Comparison of ENCODE assay signal across 8 cellular contexts in genomic region chr19:480016-480855, GRCh38. TPM values are rescaled to one million over a fixed set of nuclear protein-coding genes. Genes with fewer than 3 reads are reported as not detected.
A peak's percentile ranks its signal among the peaks of the same experiment; 100 is the strongest.
DNase-seq lines count a peak whose midpoint lies in the region; ATAC-seq and TF ChIP-seq lines count a peak whose summit lies in the region.

No MANE protein-coding gene starts in this region.

- H3K27me3 Mint-ChIP-seq in activated CD4-positive, alpha-beta T cell treated with anti-CD3 and anti-CD28 coated beads, Interleukin-2, amount 10 ng/mL, durations not matched to agents 7 days and 5 days, result no peaks in the 10 kb centered on the region
- H3K27me3 Mint-ChIP-seq in endodermal cell (ENCODE audit: insufficient read depth), result peaks cover 14% of the 10 kb centered on the region
- peaks cover 24% of the 10 kb centered on the region for H3K27me3 Mint-ChIP-seq in mesothelial cell of epicardium (ENCODE audit: low read depth)

- H3K9me3 Mint-ChIP-seq in activated CD4-positive, alpha-beta T cell treated with anti-CD3 and anti-CD28 coated beads, Interleukin-2, amount 10 ng/mL, durations not matched to agents 7 days and 5 days, result peaks cover 13% of the 10 kb centered on the region
- H3K9me3 Mint-ChIP-seq in endodermal cell (peaks cover 18% of the 10 kb centered on the region), mesothelial cell of epicardium (peaks cover 10% of the 10 kb centered on the region)

- H3K36me3 ChIP-seq in BJ (ENCODE audit: control insufficient read depth, insufficient read depth, low read length) (no peaks in the 10 kb centered on the region), KMS-11 (ENCODE audit: insufficient read depth) (no peaks in the 10 kb centered on the region), endodermal cell (ENCODE audit: control insufficient read depth, insufficient read depth, low read length) (no peaks in the 10 kb centered on the region)

- peaks cover 15% of the 10 kb centered on the region for H3K9me3 ChIP-seq in endodermal cell (ENCODE audit: control insufficient read depth, low read length)

- no peak overlapping the region for H3K27ac ChIP-seq in KMS-11
- no peak overlapping the region for H3K27ac ChIP-seq in endodermal cell (ENCODE audit: low read depth, low read length)

- H3K27ac Mint-ChIP-seq in activated CD4-positive, alpha-beta T cell treated with anti-CD3 and anti-CD28 coated beads, Interleukin-2, amount 10 ng/mL, durations not matched to agents 7 days and 5 days, result peak overlapping the region; percentile 66
- H3K27ac Mint-ChIP-seq in endodermal cell (peak overlapping the region; percentile 63), mesothelial cell of epicardium (peak overlapping the region; percentile 4)

- H3K4me2 ChIP-seq in KMS-11, result no peak overlapping the region

- peaks cover 10% of the 10 kb centered on the region for H3K4me1 Mint-ChIP-seq in activated CD4-positive, alpha-beta T cell treated with anti-CD3 and anti-CD28 coated beads, Interleukin-2, amount 10 ng/mL, durations not matched to agents 7 days and 5 days
- H3K4me1 Mint-ChIP-seq in endodermal cell, result no peaks in the 10 kb centered on the region
- peaks cover 5% of the 10 kb centered on the region for H3K4me1 Mint-ChIP-seq in mesothelial cell of epicardium

- H3K4me1 ChIP-seq in KMS-11 (ENCODE audit: low read depth, poor library complexity, severe bottlenecking) (no peaks in the 10 kb centered on the region), endodermal cell (ENCODE audit: control insufficient read depth, insufficient read depth, low read length) (no peaks in the 10 kb centered on the region)

- CTCF ChIA-PET in BJ (lab: Yijun Ruan, JAX), result interaction anchor here (0.8 to 1.1 kb wide), 2 partner anchors 17 to 184 kb away, joined by 3 to 4 read pairs; no protein-coding TSS in a partner anchor
- CTCF ChIA-PET in activated CD4-positive, alpha-beta T cell treated with anti-CD3 and anti-CD28 coated beads, Interleukin-2, amount 10 ng/mL, durations not matched to agents 7 days and 5 days (lab: Charles Lee), result interaction anchor here (0.5 to 0.6 kb wide), 2 partner anchors 132 to 1849 kb away, joined by 3 to 4 read pairs; no protein-coding TSS in a partner anchor

- TF ChIP-seq CTCF in BJ (IDR thresholded peaks at IDR 0.05; ENCODE audit: insufficient read depth, low read depth, low read length), result peak; percentile 51
- peak; percentile 46; the same call in 1 of the 2 replicates for TF ChIP-seq CTCF in KMS-11 (conservative IDR thresholded peaks at IDR 0.05; ENCODE audit: low read depth, low read length)
- TF ChIP-seq CTCF in endodermal cell (conservative IDR thresholded peaks at IDR 0.05), result peak; percentile 84
- TF ChIP-seq CTCF in mesothelial cell of epicardium (IDR thresholded peaks at IDR 0.05; ENCODE audit: unreplicated experiment), result no peak

- H3K27me3 ChIP-seq in BJ (ENCODE audit: control insufficient read depth, insufficient read depth, low read length) (no peaks in the 10 kb centered on the region; the same call in 1 of the 2 replicates), KMS-11 (ENCODE audit: insufficient read depth, low read depth) (peaks cover 39% of the 10 kb centered on the region), endodermal cell (ENCODE audit: control insufficient read depth, insufficient read depth, low read length, poor library complexity, severe bottlenecking) (no peaks in the 10 kb centered on the region)

- POLR2A ChIA-PET in BJ (lab: Charles Lee), result no interaction called here
- POLR2A ChIA-PET in activated CD4-positive, alpha-beta T cell treated with anti-CD3 and anti-CD28 coated beads, Interleukin-2, amount 10 ng/mL, durations not matched to agents 7 days and 5 days (lab: Charles Lee), result no interaction called here

- ATAC-seq in HG02885 (IDR thresholded peaks at IDR 0.05; ENCODE audit: poor library complexity, unreplicated experiment), result no peak

- H4K20me1 ChIP-seq in KMS-11 (ENCODE audit: insufficient read depth), result no peaks in the 10 kb centered on the region

- no peak overlapping the region for H2AFZ ChIP-seq in KMS-11 (ENCODE audit: low read depth)

- H3K36me3 Mint-ChIP-seq in activated CD4-positive, alpha-beta T cell treated with anti-CD3 and anti-CD28 coated beads, Interleukin-2, amount 10 ng/mL, durations not matched to agents 7 days and 5 days (ENCODE audit: low read depth), result peaks cover 13% of the 10 kb centered on the region
- no peaks in the 10 kb centered on the region for H3K36me3 Mint-ChIP-seq in endodermal cell (ENCODE audit: low read depth)
- no peaks in the 10 kb centered on the region for H3K36me3 Mint-ChIP-seq in mesothelial cell of epicardium

- H3K4me3 ChIP-seq in BJ (ENCODE audit: low read depth, low read length) (no peak overlapping the region), KMS-11 (IDR thresholded peaks at IDR 0.05; ENCODE audit: insufficient read depth, low read depth, low read length) (no peak overlapping the region), endodermal cell (ENCODE audit: low read length) (no peak overlapping the region)

- WGBS in endodermal cell (ENCODE audit: insufficient coverage in 1 of 2, insufficient read length in 1 of 2), 2 experiments, result 41 to 52% methylated on average over 28 to 36 of the region's 36 CpGs

- DNase-seq in BJ (ENCODE audit: low read depth) (no peak), endodermal cell (peak; percentile 92), mesothelial cell of epicardium (ENCODE audit: low spot score in 2 of 2, unreplicated experiment in 2 of 2) (peak in 1 of 2 experiments; percentile 68), superior temporal gyrus (ENCODE audit: extremely low spot score) (peak; percentile 80), epidermal melanocyte (ENCODE audit: insufficient read length, low spot score) (no peak)
- peak; percentile 23 for DNase-seq in activated CD4-positive, alpha-beta T cell treated with anti-CD3 and anti-CD28 coated beads, Interleukin-2, amount 10 ng/mL, durations not matched to agents 7 days and 5 days

- no peaks in the 10 kb centered on the region for H3K79me2 ChIP-seq in KMS-11 (ENCODE audit: insufficient read depth, low read depth)

- H3K9ac ChIP-seq in KMS-11 (no peak overlapping the region), endodermal cell (ENCODE audit: extremely low read depth, low read length, poor library complexity, severe bottlenecking) (no peak overlapping the region)

- H3K4me3 Mint-ChIP-seq in activated CD4-positive, alpha-beta T cell treated with anti-CD3 and anti-CD28 coated beads, Interleukin-2, amount 10 ng/mL, durations not matched to agents 7 days and 5 days, result peak overlapping the region; percentile 38
- H3K4me3 Mint-ChIP-seq in endodermal cell (no peak overlapping the region), mesothelial cell of epicardium (peak overlapping the region; percentile 45)

RNA-seq across cellular contexts. Expression of gene MADCAM1, which starts 16.1 kb away (rescaled TPM):
- 0.10 TPM in 1 of 2 replicates, not detected in the other for polyA plus RNA-seq in BJ (2011; rRNA removed)
- not detected in 2 replicates for polyA minus RNA-seq in BJ (2011; rRNA and poly(A)+ RNA removed)
- total RNA-seq in activated CD4-positive, alpha-beta T cell treated with anti-CD3 and anti-CD28 coated beads, Interleukin-2, amount 10 ng/mL, durations not matched to agents 7 days and 5 days, result under 1 TPM in 1 of 2 experiments, not detected in 1; 0.15 TPM
- total RNA-seq in endodermal cell, result 1 to 10 TPM in 1 of 2 donors, under 1 TPM in 1; 0.46 to 1.5 TPM
- polyA plus RNA-seq in endodermal cell (2013, experiment 1 of 2), result 0.85 TPM
- 0.54 TPM for polyA plus RNA-seq in endodermal cell (2013, experiment 2 of 2)
- total RNA-seq in mesothelial cell of epicardium, result 0.75 to 1.1 TPM (median 0.98 TPM) in 3 replicates

RNA-seq across cellular contexts. Expression of gene SHC2, which starts 19.4 kb away (rescaled TPM):
- polyA plus RNA-seq in BJ (2011; rRNA removed), result 1.3 and 3.4 TPM in 2 replicates
- 1.0 and 2.2 TPM in 2 replicates for polyA minus RNA-seq in BJ (2011; rRNA and poly(A)+ RNA removed)
- total RNA-seq in activated CD4-positive, alpha-beta T cell treated with anti-CD3 and anti-CD28 coated beads, Interleukin-2, amount 10 ng/mL, durations not matched to agents 7 days and 5 days, result not detected
- total RNA-seq in endodermal cell (10 to 100 TPM; 56.5 to 93.0 TPM), mesothelial cell of epicardium (85.1 to 91.0 TPM (median 86.4 TPM) in 3 replicates)
- polyA plus RNA-seq in endodermal cell (2013, experiment 1 of 2), result 47.1 TPM
- 32.8 TPM for polyA plus RNA-seq in endodermal cell (2013, experiment 2 of 2)

RNA-seq across cellular contexts. Expression of gene TPGS1, which starts 27.1 kb away (rescaled TPM):
- 4.5 and 6.8 TPM in 2 replicates for polyA plus RNA-seq in BJ (2011; rRNA removed)
- polyA minus RNA-seq in BJ (2011; rRNA and poly(A)+ RNA removed), result 1.5 and 1.8 TPM in 2 replicates
- 10 to 100 TPM; 21.6 to 27.1 TPM for total RNA-seq in activated CD4-positive, alpha-beta T cell treated with anti-CD3 and anti-CD28 coated beads, Interleukin-2, amount 10 ng/mL, durations not matched to agents 7 days and 5 days
- total RNA-seq in endodermal cell (10 to 100 TPM; 11.7 to 13.0 TPM), mesothelial cell of epicardium (30.8 to 32.4 TPM (median 32.3 TPM) in 3 replicates)
- 12.3 TPM for polyA plus RNA-seq in endodermal cell (2013, experiment 1 of 2)
- 13.8 TPM for polyA plus RNA-seq in endodermal cell (2013, experiment 2 of 2)

RNA-seq across cellular contexts. Expression of gene CDC34, which starts 51.3 kb away (rescaled TPM):
- polyA plus RNA-seq in BJ (2011; rRNA removed), result 49.1 and 75.2 TPM in 2 replicates
- polyA minus RNA-seq in BJ (2011; rRNA and poly(A)+ RNA removed), result 30.5 and 34.2 TPM in 2 replicates
- total RNA-seq in activated CD4-positive, alpha-beta T cell treated with anti-CD3 and anti-CD28 coated beads, Interleukin-2, amount 10 ng/mL, durations not matched to agents 7 days and 5 days, result 10 to 100 TPM; 43.7 to 50.8 TPM
- 100 to 1,000 TPM; 128 to 138 TPM for total RNA-seq in endodermal cell
- 116 TPM for polyA plus RNA-seq in endodermal cell (2013, experiment 1 of 2)
- polyA plus RNA-seq in endodermal cell (2013, experiment 2 of 2), result 123 TPM
- total RNA-seq in mesothelial cell of epicardium, result 98.1 to 106 TPM (median 99.5 TPM) in 3 replicates

Comparison
In these comparisons a context has a peak if more than half of its experiments do, and no peak if none do; other contexts are left out.
1. DNase-seq: peak in activated CD4-positive, alpha-beta T cell treated with anti-CD3 and anti-CD28 coated beads, Interleukin-2, amount 10 ng/mL, durations not matched to agents 7 days and 5 days (single experiment), endodermal cell (single experiment) and superior temporal gyrus (single experiment); none in BJ (single experiment) and epidermal melanocyte (single experiment).
2. H3K27ac Mint-ChIP-seq: peak in every context shown above with its lines; median percentile 66 in activated CD4-positive, alpha-beta T cell treated with anti-CD3 and anti-CD28 coated beads, Interleukin-2, amount 10 ng/mL, durations not matched to agents 7 days and 5 days; 63 in endodermal cell; 4 in mesothelial cell of epicardium.
3. RNA of gene SHC2, which starts 19.4 kb away (total RNA-seq): 56.5 to 93.0 TPM in endodermal cell and 85.1 to 91.0 TPM in mesothelial cell of epicardium; not detected in activated CD4-positive, alpha-beta T cell treated with anti-CD3 and anti-CD28 coated beads, Interleukin-2, amount 10 ng/mL, durations not matched to agents 7 days and 5 days; every median in the first group is over 10 times any median in the second.